ENCODE assay signal across 16 cellular contexts in genomic region chr4:155614111-155614762, GRCh38. TPM values are rescaled to one million over a fixed set of nuclear protein-coding genes. Genes with fewer than 3 reads are reported as not detected.
"Had no signal": no experiment of that assay in that cellular context is flagged by ENCODE, and none has a peak within 500 bp of the region (broad histone marks: within the 10 kb centered on the region; RNA-seq: fewer than 3 reads in every experiment).

No MANE protein-coding gene starts in this region.

- H3K27me3 ChIP-seq: left lung, stomach had no signal

- H3K27ac ChIP-seq: left lung, stomach, thoracic aorta, VCaP had no signal

- ATAC-seq: activated CD4-positive, alpha-beta T cell treated with anti-CD3 and anti-CD28 coated beads for 36 hours; activated CD8-positive, alpha-beta T cell treated with anti-CD3 and anti-CD28 coated beads for 36 hours; left lung had no signal

- H3K4me1 ChIP-seq: stomach had no signal

- H3K9me3 ChIP-seq: left lung, stomach, thoracic aorta had no signal

- H3K4me3 ChIP-seq: left lung, stomach had no signal

- FAIRE-seq: astrocyte, urothelium cell line had no signal

- H3K36me3 ChIP-seq: left lung, stomach, thoracic aorta had no signal

- DNase-seq: activated CD4-positive, alpha-beta T cell treated with anti-CD3 and anti-CD28 coated beads for 36 hours; activated CD8-positive, alpha-beta memory T cell treated with anti-CD3 and anti-CD28 coated beads, Interleukin-2, amount 50 U/mL, for 48 hours; activated CD8-positive, alpha-beta T cell treated with anti-CD3 and anti-CD28 coated beads for 36 hours; activated naive CD4-positive, alpha-beta T cell; central memory CD4-positive, alpha-beta T cell; effector memory CD4-positive, alpha-beta T cell; erythroblast; head of caudate nucleus; left lung; mesenchymal stem cell; stomach; T-helper 9 cell had no signal

RNA-seq across cellular contexts. Expression of gene GUCY1A1, which starts 52.4 kb away (rescaled TPM):
- total RNA-seq: activated CD4-positive, alpha-beta T cell treated with anti-CD3 and anti-CD28 coated beads for 36 hours had no signal
